In genomic region chr6:45518321-45518720, GRCh38 we compare ENCODE assay signal across 24 cellular contexts.
"Had no signal": no experiment of that assay in that cellular context is flagged by ENCODE, and none has a peak within 500 bp of the region (broad histone marks: within the 10 kb centered on the region; RNA-seq: fewer than 3 reads in every experiment).

No MANE protein-coding gene starts in this region.

- H3K9me3 ChIP-seq: colonic mucosa, gastrocnemius medialis, heart right ventricle, left lung, lower lobe of right lung had no signal

- H3K36me3 ChIP-seq: colonic mucosa, gastrocnemius medialis, left lung, lower lobe of right lung had no signal

- H3K9me3 Mint-ChIP-seq: dendritic cell treated with granulocyte-macrophage colony-stimulating factor and Interleukin-4, amounts not matched to agents 40 ng/mL and 50 ng/mL, for 4 days; effector memory CD8-positive, alpha-beta T cell; endodermal cell; naive thymus-derived CD4-positive, alpha-beta T cell; natural killer cell had no signal

- H3K27ac ChIP-seq: colonic mucosa, epithelial cell of prostate, gastrocnemius medialis, heart right ventricle, left lung, lower lobe of right lung had no signal

- H3K4me3 ChIP-seq: colonic mucosa, gastrocnemius medialis, heart right ventricle, left lung, lower lobe of right lung had no signal

- ATAC-seq: effector memory CD8-positive, alpha-beta T cell; esophagus mucosa; gastrocnemius medialis; heart right ventricle; left cardiac atrium; left lung; left ventricle myocardium superior; lower lobe of right lung; naive thymus-derived CD4-positive, alpha-beta T cell; natural killer cell had no signal

- H3K4me1 ChIP-seq: colonic mucosa, gastrocnemius medialis, heart right ventricle, left lung, lower lobe of right lung had no signal

- H3K27me3 ChIP-seq: colonic mucosa, gastrocnemius medialis, heart right ventricle, left lung had no signal

- H3K27ac Mint-ChIP-seq: dendritic cell treated with granulocyte-macrophage colony-stimulating factor and Interleukin-4, amounts not matched to agents 40 ng/mL and 50 ng/mL, for 4 days; effector memory CD8-positive, alpha-beta T cell; endodermal cell; naive thymus-derived CD4-positive, alpha-beta T cell; natural killer cell had no signal

- H3K36me3 Mint-ChIP-seq: natural killer cell had no signal

- DNase-seq: colonic mucosa; cortex of kidney; effector CD8-positive, alpha-beta T cell; effector memory CD8-positive, alpha-beta T cell; endodermal cell; erythroblast; foreskin fibroblast; foreskin melanocyte; gastrocnemius medialis; glutamatergic neuron; head of caudate nucleus; heart right ventricle; hippocampal formation; left cardiac atrium; left lung; left ventricle myocardium superior; lower lobe of right lung; mesenchymal stem cell; midbrain; naive thymus-derived CD4-positive, alpha-beta T cell; natural killer cell had no signal

- H3K27me3 Mint-ChIP-seq: dendritic cell treated with granulocyte-macrophage colony-stimulating factor and Interleukin-4, amounts not matched to agents 40 ng/mL and 50 ng/mL, for 4 days; effector memory CD8-positive, alpha-beta T cell; naive thymus-derived CD4-positive, alpha-beta T cell had no signal

- H3K4me3 Mint-ChIP-seq: dendritic cell treated with granulocyte-macrophage colony-stimulating factor and Interleukin-4, amounts not matched to agents 40 ng/mL and 50 ng/mL, for 4 days; effector memory CD8-positive, alpha-beta T cell; endodermal cell; naive thymus-derived CD4-positive, alpha-beta T cell; natural killer cell had no signal
